9 cellular contexts compared by ENCODE assay signal in the genomic region with DNA sequence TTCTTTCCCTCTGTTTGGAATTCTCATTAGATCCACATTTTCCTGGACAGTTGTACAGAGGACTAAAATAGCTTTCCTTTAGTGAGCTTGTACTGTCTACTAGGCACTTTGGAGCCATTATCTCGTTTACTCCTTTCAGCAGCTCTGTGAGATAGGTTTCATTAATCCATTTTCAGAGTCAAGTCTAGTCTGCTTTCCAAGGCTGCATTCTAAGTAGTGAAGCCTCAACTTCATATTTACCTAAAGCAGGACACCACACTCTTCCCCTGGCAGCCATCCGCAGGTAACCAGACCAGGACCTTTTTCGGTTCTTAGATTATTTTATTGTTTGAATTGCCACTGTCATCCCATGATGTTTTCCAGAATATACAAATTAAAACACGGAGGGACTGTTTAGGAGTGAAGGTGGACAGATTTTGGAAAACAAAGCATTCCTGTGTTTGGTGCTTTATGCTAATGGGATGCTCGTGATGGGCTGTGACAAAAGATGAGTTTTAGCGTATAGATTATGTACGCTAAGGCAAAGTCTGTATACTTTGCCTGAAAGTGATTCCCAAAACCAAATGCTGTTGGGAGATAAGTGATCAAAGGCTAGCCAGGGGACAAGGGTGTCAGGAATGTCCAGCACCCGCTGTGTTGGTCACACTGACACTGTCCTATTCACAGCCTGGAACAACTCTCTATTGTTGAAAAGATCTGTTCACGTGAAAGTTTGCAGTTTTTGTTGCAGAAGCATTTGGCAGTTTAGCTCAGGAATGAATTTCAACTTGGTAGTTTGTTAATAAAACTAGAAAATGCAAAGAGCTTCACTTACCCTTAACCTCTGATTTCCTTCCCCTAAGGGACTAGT. TPM values are rescaled to one million over a fixed set of nuclear protein-coding genes. Genes with fewer than 3 reads are reported as not detected.
DNase-seq lines count a peak whose midpoint lies in the region; ATAC-seq, FAIRE-seq and TF ChIP-seq lines count a peak whose summit lies in the region.
"Had no signal": no experiment of that assay in that cellular context is flagged by ENCODE, and none has a peak within 500 bp of the region (broad histone marks: within the 10 kb centered on the region; RNA-seq: fewer than 3 reads in every experiment).

No MANE protein-coding gene starts in this region.

- no peak for ATAC-seq in IMR-90 (ENCODE audit: low read depth)
- no peak for ATAC-seq in naive thymus-derived CD8-positive, alpha-beta T cell
- no peak for ATAC-seq in HG02870 (IDR thresholded peaks at IDR 0.05; ENCODE audit: unreplicated experiment)

- H2BK120ac ChIP-seq in IMR-90 (ENCODE audit: low read depth, low read length), result no peak overlapping the region

- peaks cover 22% of the 10 kb centered on the region for H3K79me2 ChIP-seq in ACC112 (ENCODE audit: control insufficient read depth, insufficient read depth, low read length, unreplicated experiment)

- no peaks in the 10 kb centered on the region for H3K9me3 Mint-ChIP-seq in naive thymus-derived CD8-positive, alpha-beta T cell

- peak overlapping the region; percentile 86 for H3K4me2 ChIP-seq in IMR-90 (ENCODE audit: low read depth, low read length)

- no peak for TF ChIP-seq CTCF in IMR-90 (conservative IDR thresholded peaks at IDR 0.05; ENCODE audit: low read depth, low read length)
- TF ChIP-seq CTCF in GM20000 (IDR thresholded peaks at IDR 0.05; ENCODE audit: extremely low read depth, missing control alignments), result no peak

- H3K4me3 Mint-ChIP-seq in naive thymus-derived CD8-positive, alpha-beta T cell, result peak overlapping the region; percentile 55 to 83 (median 64)

- peaks cover 25% of the 10 kb centered on the region for H3K27me3 ChIP-seq in ACC112 (ENCODE audit: insufficient read depth, low read length)
- peaks cover 5% of the 10 kb centered on the region; the same call in 1 of the 2 replicates for H3K27me3 ChIP-seq in IMR-90 (ENCODE audit: control insufficient read depth, insufficient read depth, low read length)

- H3K18ac ChIP-seq in IMR-90 (ENCODE audit: low read depth, low read length), result no peak overlapping the region

- H3K9me1 ChIP-seq in IMR-90 (ENCODE audit: insufficient read depth, low read length), result no peaks in the 10 kb centered on the region

- peak overlapping the region; percentile 74 for H2AFZ ChIP-seq in ACC112 (ENCODE audit: low read length, unreplicated experiment)
- H2AFZ ChIP-seq in IMR-90 (replicated peaks; ENCODE audit: low read length, poor library complexity), result no peak overlapping the region

- H3K56ac ChIP-seq in IMR-90 (ENCODE audit: extremely low read depth, insufficient read depth, low read length), result peak overlapping the region; percentile 34; the same call in 1 of the 2 replicates

- H3K4me3 ChIP-seq in ACC112 (ENCODE audit: low read depth, low read length) (peak overlapping the region; percentile 94), IMR-90 (ENCODE audit: insufficient read depth, low read depth, low read length) (peak overlapping the region; percentile 64)

- H3K14ac ChIP-seq in IMR-90 (replicated peaks; ENCODE audit: low read depth, low read length), result peak overlapping the region; percentile 43; the same call in 1 of the 2 replicates

- H3K9me3 ChIP-seq in IMR-90 (ENCODE audit: control insufficient read depth, insufficient read depth, low read length), result no peaks in the 10 kb centered on the region

- peak overlapping the region; percentile 54 for H3K23ac ChIP-seq in IMR-90 (ENCODE audit: low read depth, low read length)

- H3K36me3 ChIP-seq in ACC112 (ENCODE audit: insufficient read depth, low read length) (no peaks in the 10 kb centered on the region), IMR-90 (ENCODE audit: control insufficient read depth, insufficient read depth, low read length) (no peaks in the 10 kb centered on the region)

- CTCF ChIA-PET in IMR-90 (lab: Yijun Ruan, JAX), result interaction anchor here (0.6 to 0.9 kb wide), 3 partner anchors 14 to 31 kb away, joined by 3 to 7 read pairs (median 3); no protein-coding TSS in a partner anchor

- H2AK9ac ChIP-seq in IMR-90 (replicated peaks; ENCODE audit: low read depth, low read length, poor library complexity), result no peak overlapping the region

- TF ChIP-seq POLR2A in IMR-90 (IDR thresholded peaks at IDR 0.05; ENCODE audit: low read depth, low read length), result no peak

- in situ Hi-C loops in IMR-90 (cut with MboI; ENCODE audit: low sequenced_read_pairs), result no loop called here

- peaks cover 8 to 16% (median 12%) of the 10 kb centered on the region in 4 donors for H3K4me1 Mint-ChIP-seq in naive thymus-derived CD8-positive, alpha-beta T cell

- no TSS peak for BruUV-seq in IMR-90 (replicated peaks; lab: Mats Ljungman, UMichigan)

- no peak overlapping the region for H4K91ac ChIP-seq in IMR-90 (ENCODE audit: insufficient read depth, low read depth, low read length)

- no peak for FAIRE-seq in urothelium cell line (lab: Jason Lieb, UNC)

- peaks cover 0 to 10% (median 0%) of the 10 kb centered on the region in 5 donors for H3K27me3 Mint-ChIP-seq in naive thymus-derived CD8-positive, alpha-beta T cell

- H2BK20ac ChIP-seq in IMR-90 (ENCODE audit: low read depth, low read length), result no peak overlapping the region

- TF ChIP-seq RAD21 in IMR-90 (IDR thresholded peaks at IDR 0.05; ENCODE audit: low read length), result no peak

- peak overlapping the region in 9 of 10 donors; percentile 53 to 90 (median 74) for H3K27ac Mint-ChIP-seq in naive thymus-derived CD8-positive, alpha-beta T cell

- intact Hi-C loops in IMR-90 (cut with micrococcal nuclease), result loop anchor here (1.0 kb wide), 1 partner anchor 50 kb away; no protein-coding TSS in a partner anchor

- H3K36me3 Mint-ChIP-seq in naive thymus-derived CD8-positive, alpha-beta T cell, result no peaks in the 10 kb centered on the region

- no peak overlapping the region; the same call in 1 of the 2 replicates for H2AK5ac ChIP-seq in IMR-90 (ENCODE audit: low read depth, low read length)

- peaks cover 9% of the 10 kb centered on the region for H3K4me1 ChIP-seq in ACC112 (ENCODE audit: control insufficient read depth, insufficient read depth, low read length, unreplicated experiment)
- H3K4me1 ChIP-seq in IMR-90 (ENCODE audit: control insufficient read depth, insufficient read depth, low read length), result peaks cover 2% of the 10 kb centered on the region; the same call in 1 of the 2 replicates

- H3K4ac ChIP-seq in IMR-90 (ENCODE audit: low read depth, low read length), result no peak overlapping the region

- H2BK15ac ChIP-seq in IMR-90 (ENCODE audit: low read depth, low read length), result no peak overlapping the region

- DNase-seq in IMR-90 (no peak), GM20000 (ENCODE audit: low spot score) (no peak), epidermal melanocyte (ENCODE audit: insufficient read length, low spot score) (no peak), urothelium cell line (ENCODE audit: low spot score) (no peak)
- DNase-seq in naive thymus-derived CD8-positive, alpha-beta T cell, result peak in 1 of 10 donors; percentile 11
- DNase-seq: activated gamma-delta T cell had no signal

- 77% methylated on average over 4 of the region's 9 CpGs; no CpG with 5 or more reads in 1 of the 2 experiments for WGBS in IMR-90 (ENCODE audit: extremely low coverage in 2 of 2, insufficient read length in 1 of 2), 2 experiments

- no peak overlapping the region for H2BK5ac ChIP-seq in IMR-90 (ENCODE audit: low read depth, low read length, poor library complexity, severe bottlenecking)

- dilution Hi-C loops in IMR-90 (cut with HindIII; ENCODE audit: low sequenced_read_pairs, unreplicated experiment), result no loop called here

- H4K8ac ChIP-seq in IMR-90 (ENCODE audit: low read depth in 2 of 2, low read length in 2 of 2), result 0 out of 4 replicates have a peak overlapping the region, but pooled peaks of 1 of the 2 experiments have one; percentile 24

- H4K20me1 ChIP-seq in IMR-90 (ENCODE audit: insufficient read depth, low read length), result peaks cover 7% of the 10 kb centered on the region; the same call in 1 of the 2 replicates

- peak overlapping the region; percentile 67 for H3K9ac ChIP-seq in IMR-90 (ENCODE audit: low read depth, low read length)

- H4K5ac ChIP-seq in IMR-90 (ENCODE audit: low read depth, low read length), result no peak overlapping the region

- POLR2A ChIA-PET in IMR-90 (lab: Charles Lee; ENCODE audit: unreplicated experiment), result no interaction called here
- POLR2A ChIA-PET in naive thymus-derived CD8-positive, alpha-beta T cell (lab: Charles Lee), result interaction anchor here (0.5 to 2.5 kb wide), 4 partner anchors 11 to 142 kb away, joined by 3 to 9 read pairs (median 3); no protein-coding TSS in a partner anchor

- H3K79me1 ChIP-seq in IMR-90 (ENCODE audit: low read depth in 1 of 2, low read length in 2 of 2), result peaks cover 10 to 36% of the 10 kb centered on the region in 2 experiments

- H3K27ac ChIP-seq in ACC112 (ENCODE audit: low read depth, low read length), result no peak overlapping the region
- no peak overlapping the region for H3K27ac ChIP-seq in IMR-90 (ENCODE audit: insufficient read depth, low read length)
- H3K27ac ChIP-seq in cingulate gyrus (ENCODE audit: low read depth, low read length), result peak overlapping the region; percentile 94

TF ChIP-seq in IMR-90, 13 proteins besides CTCF, POLR2A, EP300 and RAD21 (continues in another document):
- TF ChIP-seq CHD1 (IDR thresholded peaks at IDR 0.05; ENCODE audit: low read depth, low read length) (no peak), MAFK (IDR thresholded peaks at IDR 0.05; ENCODE audit: low read depth, low read length) (no peak), MXI1 (IDR thresholded peaks at IDR 0.05; ENCODE audit: borderline replicate concordance, low read depth, low read length) (no peak), BHLHE40 (IDR thresholded peaks at IDR 0.05; ENCODE audit: low read depth, low read length) (no peak), FOS (IDR thresholded peaks at IDR 0.05; ENCODE audit: low read depth, low read length) (no peak), CEBPB (IDR thresholded peaks at IDR 0.05; ENCODE audit: low read depth, low read length) (no peak), RCOR1 (IDR thresholded peaks at IDR 0.05; ENCODE audit: insufficient replicate concordance, low read length) (no peak)
- TF ChIP-seq, protein P1, sequence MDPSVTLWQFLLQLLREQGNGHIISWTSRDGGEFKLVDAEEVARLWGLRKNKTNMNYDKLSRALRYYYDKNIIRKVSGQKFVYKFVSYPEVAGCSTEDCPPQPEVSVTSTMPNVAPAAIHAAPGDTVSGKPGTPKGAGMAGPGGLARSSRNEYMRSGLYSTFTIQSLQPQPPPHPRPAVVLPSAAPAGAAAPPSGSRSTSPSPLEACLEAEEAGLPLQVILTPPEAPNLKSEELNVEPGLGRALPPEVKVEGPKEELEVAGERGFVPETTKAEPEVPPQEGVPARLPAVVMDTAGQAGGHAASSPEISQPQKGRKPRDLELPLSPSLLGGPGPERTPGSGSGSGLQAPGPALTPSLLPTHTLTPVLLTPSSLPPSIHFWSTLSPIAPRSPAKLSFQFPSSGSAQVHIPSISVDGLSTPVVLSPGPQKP (IDR thresholded peaks at IDR 0.05; ENCODE audit: borderline replicate concordance, low read depth, low read length), result no peak

RNA-seq across cellular contexts. Expression of a gene that starts 1.3 kb away (rescaled TPM):
- total RNA-seq in IMR-90 (2012; rRNA removed), result 71.5 and 102 TPM in 2 replicates
- polyA plus RNA-seq in IMR-90 (2012; rRNA removed), result 32.0 and 38.0 TPM in 2 replicates
- polyA plus RNA-seq in IMR-90 (2012; cell fraction: cytosol; rRNA removed), result 17.9 and 24.0 TPM in 2 replicates
- 20.6 and 54.0 TPM in 2 replicates for polyA plus RNA-seq in IMR-90 (2012; cell fraction: nucleus; rRNA removed; ENCODE audit: low replicate concordance)
- 1 to 10 TPM; 8.5 to 9.1 TPM for total RNA-seq in naive thymus-derived CD8-positive, alpha-beta T cell
- polyA plus RNA-seq in naive thymus-derived CD8-positive, alpha-beta T cell, result 1 to 10 TPM; 4.2 to 6.5 (median 4.8) TPM
